Comparison of ENCODE assay signal across 1 cellular context in the genomic region with DNA sequence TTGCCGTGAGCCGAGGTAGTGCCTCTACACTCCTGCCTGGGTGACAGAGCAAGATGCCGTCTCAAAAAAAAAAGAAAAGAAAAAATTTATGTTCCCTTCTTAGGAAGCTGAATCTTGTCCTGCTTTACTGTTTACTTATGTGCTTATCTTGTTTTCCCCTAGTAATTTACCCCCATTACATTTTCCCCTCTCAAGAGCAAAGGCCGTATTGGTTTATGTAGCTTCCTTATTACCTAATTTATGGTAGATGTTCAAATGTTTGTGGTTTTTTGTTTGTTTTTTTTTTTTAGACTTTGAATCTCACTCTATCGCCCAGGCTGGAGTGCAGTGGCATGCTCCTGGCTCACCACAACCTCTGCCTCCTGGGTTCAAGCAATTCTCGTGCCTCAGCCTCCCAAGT.
TF ChIP-seq lines count a peak whose summit lies in the region.

No MANE protein-coding gene starts in this region.

TF ChIP-seq in HepG2, 621 proteins besides CTCF, POLR2A, EP300 and RAD21:
- no peak for TF ChIP-seq ZNF160 (CRISPR knock-in tag; IDR thresholded peaks at IDR 0.05)
- no peak for TF ChIP-seq PRMT3 (CRISPR knock-in tag; IDR thresholded peaks at IDR 0.05; ENCODE audit: borderline replicate concordance, low read depth)
- TF ChIP-seq TP53 (CRISPR knock-in tag; conservative IDR thresholded peaks at IDR 0.05): no peak
- no peak for TF ChIP-seq ARNT (IDR thresholded peaks at IDR 0.05)
- no peak for TF ChIP-seq ZBTB44 (CRISPR knock-in tag; IDR thresholded peaks at IDR 0.05)
- no peak for TF ChIP-seq ZNF101 (CRISPR knock-in tag; IDR thresholded peaks at IDR 0.05; ENCODE audit: borderline replicate concordance, low read depth)
- TF ChIP-seq ZNF430 (CRISPR knock-in tag; IDR thresholded peaks at IDR 0.05): no peak
- TF ChIP-seq PTBP1 (IDR thresholded peaks at IDR 0.05; ENCODE audit: low read depth, low read length, poor library complexity, severe bottlenecking): no peak
- TF ChIP-seq ZSCAN12 (CRISPR knock-in tag; IDR thresholded peaks at IDR 0.05): no peak
- no peak for TF ChIP-seq IRF2 (CRISPR knock-in tag; IDR thresholded peaks at IDR 0.05)
- TF ChIP-seq, protein P1, sequence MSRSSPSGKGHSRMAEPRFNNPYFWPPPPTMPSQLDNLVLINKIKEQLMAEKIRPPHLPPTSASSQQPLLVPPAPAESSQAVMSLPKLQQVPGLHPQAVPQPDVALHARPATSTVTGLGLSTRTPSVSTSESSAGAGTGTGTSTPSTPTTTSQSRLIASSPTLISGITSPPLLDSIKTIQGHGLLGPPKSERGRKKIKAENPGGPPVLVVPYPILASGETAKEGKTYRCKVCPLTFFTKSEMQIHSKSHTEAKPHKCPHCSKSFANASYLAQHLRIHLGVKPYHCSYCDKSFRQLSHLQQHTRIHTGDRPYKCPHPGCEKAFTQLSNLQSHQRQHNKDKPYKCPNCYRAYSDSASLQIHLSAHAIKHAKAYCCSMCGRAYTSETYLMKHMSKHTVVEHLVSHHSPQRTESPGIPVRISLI (CRISPR knock-in tag; IDR thresholded peaks at IDR 0.05; ENCODE audit: borderline replicate concordance): peak; percentile 53; the same call in 1 of the 2 replicates
- TF ChIP-seq, protein P2, sequence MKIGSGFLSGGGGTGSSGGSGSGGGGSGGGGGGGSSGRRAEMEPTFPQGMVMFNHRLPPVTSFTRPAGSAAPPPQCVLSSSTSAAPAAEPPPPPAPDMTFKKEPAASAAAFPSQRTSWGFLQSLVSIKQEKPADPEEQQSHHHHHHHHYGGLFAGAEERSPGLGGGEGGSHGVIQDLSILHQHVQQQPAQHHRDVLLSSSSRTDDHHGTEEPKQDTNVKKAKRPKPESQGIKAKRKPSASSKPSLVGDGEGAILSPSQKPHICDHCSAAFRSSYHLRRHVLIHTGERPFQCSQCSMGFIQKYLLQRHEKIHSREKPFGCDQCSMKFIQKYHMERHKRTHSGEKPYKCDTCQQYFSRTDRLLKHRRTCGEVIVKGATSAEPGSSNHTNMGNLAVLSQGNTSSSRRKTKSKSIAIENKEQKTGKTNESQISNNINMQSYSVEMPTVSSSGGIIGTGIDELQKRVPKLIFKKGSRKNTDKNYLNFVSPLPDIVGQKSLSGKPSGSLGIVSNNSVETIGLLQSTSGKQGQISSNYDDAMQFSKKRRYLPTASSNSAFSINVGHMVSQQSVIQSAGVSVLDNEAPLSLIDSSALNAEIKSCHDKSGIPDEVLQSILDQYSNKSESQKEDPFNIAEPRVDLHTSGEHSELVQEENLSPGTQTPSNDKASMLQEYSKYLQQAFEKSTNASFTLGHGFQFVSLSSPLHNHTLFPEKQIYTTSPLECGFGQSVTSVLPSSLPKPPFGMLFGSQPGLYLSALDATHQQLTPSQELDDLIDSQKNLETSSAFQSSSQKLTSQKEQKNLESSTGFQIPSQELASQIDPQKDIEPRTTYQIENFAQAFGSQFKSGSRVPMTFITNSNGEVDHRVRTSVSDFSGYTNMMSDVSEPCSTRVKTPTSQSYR (CRISPR knock-in tag; IDR thresholded peaks at IDR 0.05; ENCODE audit: borderline replicate concordance): no peak
- TF ChIP-seq HNF4G (IDR thresholded peaks at IDR 0.05; ENCODE audit: borderline replicate concordance, low read depth, low read length): 0 out of 2 replicates have a peak, but pooled peaks have one; percentile 4
- no peak for TF ChIP-seq HNF4G (CRISPR knock-in tag; IDR thresholded peaks at IDR 0.05; ENCODE audit: borderline replicate concordance, low read depth)
- no peak for TF ChIP-seq ARNT2 (CRISPR knock-in tag; IDR thresholded peaks at IDR 0.05; ENCODE audit: low read depth)
- TF ChIP-seq ZNF17 (CRISPR knock-in tag; IDR thresholded peaks at IDR 0.05): no peak
- TF ChIP-seq ZNF496 (CRISPR knock-in tag; IDR thresholded peaks at IDR 0.05; ENCODE audit: insufficient replicate concordance): no peak
- peak; percentile 31 for TF ChIP-seq PAXIP1 (CRISPR knock-in tag; conservative IDR thresholded peaks at IDR 0.05)
- TF ChIP-seq ZNF772 (CRISPR knock-in tag; IDR thresholded peaks at IDR 0.05): no peak
